In genomic region chr5:164153469-164154172, GRCh38 we compare ENCODE assay signal across 18 cellular contexts.
"Had no signal": no experiment of that assay in that cellular context is flagged by ENCODE, and none has a peak within 500 bp of the region (broad histone marks: within the 10 kb centered on the region; RNA-seq: fewer than 3 reads in every experiment).

No MANE protein-coding gene starts in this region.

- H3K27ac ChIP-seq: heart left ventricle, lower lobe of right lung, psoas muscle had no signal

- H3K4me3 Mint-ChIP-seq: activated CD4-positive, alpha-beta memory T cell treated with anti-CD3 and anti-CD28 coated beads for 36 hours; activated CD4-positive, alpha-beta T cell treated with anti-CD3 and anti-CD28 coated beads for 36 hours; activated CD8-positive, alpha-beta memory T cell treated with anti-CD3 and anti-CD28 coated beads, Interleukin-2, amount 10 ng/mL, durations not matched to agents 7 days and 5 days; activated naive CD8-positive, alpha-beta T cell; immature natural killer cell; mesothelial cell of epicardium; neural crest cell; T-helper 17 cell had no signal

- H3K9me3 Mint-ChIP-seq: neural crest cell had no signal

- H3K27me3 ChIP-seq: heart left ventricle had no signal

- H3K4me1 Mint-ChIP-seq: activated CD4-positive, alpha-beta T cell treated with anti-CD3 and anti-CD28 coated beads for 36 hours; activated CD8-positive, alpha-beta memory T cell treated with anti-CD3 and anti-CD28 coated beads, Interleukin-2, amount 10 ng/mL, durations not matched to agents 7 days and 5 days; immature natural killer cell; neural crest cell; T-helper 17 cell had no signal

- H3K27ac Mint-ChIP-seq: activated CD4-positive, alpha-beta memory T cell treated with anti-CD3 and anti-CD28 coated beads for 36 hours; activated CD4-positive, alpha-beta T cell treated with anti-CD3 and anti-CD28 coated beads for 36 hours; activated CD8-positive, alpha-beta memory T cell treated with anti-CD3 and anti-CD28 coated beads, Interleukin-2, amount 10 ng/mL, durations not matched to agents 7 days and 5 days; activated naive CD8-positive, alpha-beta T cell; immature natural killer cell; mesothelial cell of epicardium; T-helper 17 cell had no signal

- DNase-seq: activated CD4-positive, alpha-beta memory T cell treated with anti-CD3 and anti-CD28 coated beads for 36 hours; activated CD4-positive, alpha-beta T cell treated with anti-CD3 and anti-CD28 coated beads for 36 hours; activated CD8-positive, alpha-beta memory T cell treated with anti-CD3 and anti-CD28 coated beads, Interleukin-2, amount 10 ng/mL, durations not matched to agents 7 days and 5 days; activated effector memory CD4-positive, alpha-beta T cell treated with anti-CD3 and anti-CD28 coated beads, Interleukin-2, amount 50 U/mL, for 16 hours; activated T-cell treated with anti-CD3 and anti-CD28 coated beads, Interleukin-2, amount 50 U/mL, for 1 hour; cortex of kidney; effector CD8-positive, alpha-beta T cell; heart left ventricle; immature natural killer cell; left cardiac atrium; lower lobe of right lung; psoas muscle; stimulated activated CD4-positive, alpha-beta T cell treated with anti-CD3 and anti-CD28 coated beads, Interleukin-2, amount 100 ng/mL, for 24 hours; T-helper 17 cell had no signal

- H3K9me3 ChIP-seq: lower lobe of right lung, psoas muscle had no signal

- ATAC-seq: activated CD4-positive, alpha-beta T cell treated with anti-CD3 and anti-CD28 coated beads for 36 hours; activated CD8-positive, alpha-beta memory T cell treated with anti-CD3 and anti-CD28 coated beads, Interleukin-2, amount 10 ng/mL, durations not matched to agents 7 days and 5 days; heart left ventricle; left cardiac atrium; lower lobe of right lung; psoas muscle; sciatic nerve; T-helper 17 cell had no signal

- H3K4me1 ChIP-seq: heart left ventricle, lower lobe of right lung, psoas muscle had no signal

- H3K4me3 ChIP-seq: heart left ventricle, lower lobe of right lung, psoas muscle had no signal

- H3K36me3 Mint-ChIP-seq: activated CD4-positive, alpha-beta memory T cell treated with anti-CD3 and anti-CD28 coated beads for 36 hours; activated CD8-positive, alpha-beta memory T cell treated with anti-CD3 and anti-CD28 coated beads, Interleukin-2, amount 10 ng/mL, durations not matched to agents 7 days and 5 days; activated naive CD8-positive, alpha-beta T cell; immature natural killer cell; mesothelial cell of epicardium had no signal

- H3K27me3 Mint-ChIP-seq: activated CD4-positive, alpha-beta memory T cell treated with anti-CD3 and anti-CD28 coated beads for 36 hours; activated CD4-positive, alpha-beta T cell treated with anti-CD3 and anti-CD28 coated beads for 36 hours; activated CD8-positive, alpha-beta memory T cell treated with anti-CD3 and anti-CD28 coated beads, Interleukin-2, amount 10 ng/mL, durations not matched to agents 7 days and 5 days; activated naive CD8-positive, alpha-beta T cell; T-helper 17 cell had no signal

- H3K36me3 ChIP-seq: heart left ventricle, lower lobe of right lung had no signal
